Comparison of ENCODE assay signal across 8 cellular contexts in the genomic region with DNA sequence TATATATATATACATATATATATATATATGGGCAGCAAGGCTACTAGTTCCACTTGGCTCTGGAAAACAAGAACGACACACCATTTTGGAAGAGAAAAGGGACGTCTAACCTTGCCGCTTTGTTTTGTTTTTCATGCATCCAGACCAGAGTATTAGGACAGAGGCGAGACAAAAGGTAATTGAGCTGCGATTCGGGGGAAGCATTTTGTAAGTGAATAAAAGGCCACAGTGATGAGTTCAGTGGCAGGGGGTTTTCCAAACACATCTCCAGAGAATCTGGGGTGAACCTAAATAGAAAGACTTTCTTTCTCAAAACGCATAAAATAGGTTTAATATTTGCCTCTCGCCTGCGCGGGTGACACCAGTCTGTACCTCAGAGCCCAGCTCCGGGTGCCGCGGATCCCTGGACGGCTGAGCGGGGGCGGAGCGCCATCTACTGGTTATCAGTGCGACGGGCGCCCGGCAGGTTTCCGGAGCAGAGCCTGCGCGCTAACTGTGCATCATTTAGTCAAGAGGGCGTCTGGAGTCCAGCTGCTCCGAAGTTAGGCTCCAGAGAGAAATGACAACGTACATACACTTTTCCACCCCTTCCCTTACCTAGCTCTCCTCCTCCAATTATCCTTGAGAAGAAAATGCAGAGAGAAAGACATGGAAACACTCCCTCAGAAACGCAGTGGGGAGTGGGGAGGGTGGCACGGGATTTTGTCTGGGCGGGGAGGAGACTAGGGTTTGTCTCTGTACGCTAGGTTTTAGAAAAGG.
DNase-seq lines count a peak whose midpoint lies in the region; ATAC-seq lines count a peak whose summit lies in the region.

No MANE protein-coding gene starts in this region.

- POLR2A ChIA-PET in activated CD8-positive, alpha-beta T cell treated with anti-CD3 and anti-CD28 coated beads, Interleukin-2, amount 10 ng/mL, durations not matched to agents 7 days and 5 days (lab: Charles Lee): no interaction called here

- ATAC-seq in GM19328 (IDR thresholded peaks at IDR 0.05; ENCODE audit: unreplicated experiment) (peak; percentile 90), HG03439 (IDR thresholded peaks at IDR 0.05; ENCODE audit: unreplicated experiment) (peak; percentile 99)
- ATAC-seq in activated CD8-positive, alpha-beta T cell treated with anti-CD3 and anti-CD28 coated beads, Interleukin-2, amount 10 ng/mL, durations not matched to agents 7 days and 5 days: peak; percentile 100

- peak; percentile 71 for DNase-seq in CD1c-positive myeloid dendritic cell (ENCODE audit: extremely low spot score)
- peak; percentile 80 for DNase-seq in NCI-H748 treated with DMSO at 0.1 percent for 48 hours (lab: John Stamatoyannopoulos, UW)
- DNase-seq in activated CD8-positive, alpha-beta T cell treated with anti-CD3 and anti-CD28 coated beads, Interleukin-2, amount 10 ng/mL, durations not matched to agents 7 days and 5 days: peak; percentile 86
- DNase-seq in effector CD8-positive, alpha-beta T cell (lab: John Stamatoyannopoulos, UW): peak; percentile 67
- DNase-seq in medulla oblongata (ENCODE audit: extremely low spot score): peak; percentile 83
- DNase-seq in stimulated activated CD8-positive, alpha-beta memory T cell treated with anti-CD3 and anti-CD28 coated beads, Interleukin-15, amount 100 ng/mL, for 1 hour (ENCODE audit: low read depth): peak; percentile 70

- no peak overlapping the region for H3K27ac Mint-ChIP-seq in activated CD8-positive, alpha-beta T cell treated with anti-CD3 and anti-CD28 coated beads, Interleukin-2, amount 10 ng/mL, durations not matched to agents 7 days and 5 days

- H3K4me1 Mint-ChIP-seq in activated CD8-positive, alpha-beta T cell treated with anti-CD3 and anti-CD28 coated beads, Interleukin-2, amount 10 ng/mL, durations not matched to agents 7 days and 5 days (ENCODE audit: low read depth): peaks cover 7% of the 10 kb centered on the region

- H3K27me3 Mint-ChIP-seq in activated CD8-positive, alpha-beta T cell treated with anti-CD3 and anti-CD28 coated beads, Interleukin-2, amount 10 ng/mL, durations not matched to agents 7 days and 5 days (ENCODE audit: low read depth): peaks cover 38% of the 10 kb centered on the region

- peak overlapping the region; percentile 54 for H3K4me3 Mint-ChIP-seq in activated CD8-positive, alpha-beta T cell treated with anti-CD3 and anti-CD28 coated beads, Interleukin-2, amount 10 ng/mL, durations not matched to agents 7 days and 5 days

- no peaks in the 10 kb centered on the region for H3K36me3 Mint-ChIP-seq in activated CD8-positive, alpha-beta T cell treated with anti-CD3 and anti-CD28 coated beads, Interleukin-2, amount 10 ng/mL, durations not matched to agents 7 days and 5 days (ENCODE audit: low read depth)

- CTCF ChIA-PET in activated CD8-positive, alpha-beta T cell treated with anti-CD3 and anti-CD28 coated beads, Interleukin-2, amount 10 ng/mL, durations not matched to agents 7 days and 5 days (lab: Charles Lee): interaction anchor here (0.6 to 2.7 kb wide), 32 partner anchors 8 to 1992 kb away, joined by 3 to 16 read pairs (median 4); no protein-coding TSS in a partner anchor

- H3K9me3 Mint-ChIP-seq in activated CD8-positive, alpha-beta T cell treated with anti-CD3 and anti-CD28 coated beads, Interleukin-2, amount 10 ng/mL, durations not matched to agents 7 days and 5 days (ENCODE audit: insufficient read depth): no peaks in the 10 kb centered on the region

Comparison
In these comparisons a context has a peak if more than half of its experiments do, and no peak if none do; other contexts are left out.
1. Peak in every context shown above with its lines: DNase-seq and ATAC-seq.